14 cellular contexts compared by ENCODE assay signal in the genomic region with DNA sequence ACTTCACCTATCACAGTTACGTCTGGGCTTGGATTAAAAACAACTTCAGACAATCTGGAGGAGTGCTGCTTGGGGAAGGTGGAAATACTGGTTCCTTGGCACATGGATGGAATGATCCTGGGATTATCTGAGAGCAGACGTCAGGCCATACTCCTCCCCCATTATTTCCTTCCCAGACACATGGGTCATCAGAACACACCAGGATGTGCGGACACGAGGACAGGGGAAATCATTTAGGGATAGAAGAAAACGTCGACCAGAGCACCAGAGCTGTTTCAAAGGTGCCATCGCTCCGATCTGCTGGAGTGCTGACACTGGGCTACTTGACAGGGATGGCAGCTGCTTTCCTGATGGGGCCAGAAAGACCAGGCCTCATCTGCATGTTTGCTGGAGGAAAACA. TPM values are rescaled to one million over a fixed set of nuclear protein-coding genes. Genes with fewer than 3 reads are reported as not detected.
DNase-seq lines count a peak whose midpoint lies in the region; ATAC-seq and TF ChIP-seq lines count a peak whose summit lies in the region.
"Had no signal": no experiment of that assay in that cellular context is flagged by ENCODE, and none has a peak within 500 bp of the region (broad histone marks: within the 10 kb centered on the region; RNA-seq: fewer than 3 reads in every experiment).

No MANE protein-coding gene starts in this region.

- H3K4me2 ChIP-seq in MM.1S (ENCODE audit: low read depth, low read length) = no peak overlapping the region

- TF ChIP-seq POLR2A in ovary (IDR thresholded peaks at IDR 0.05) = no peak

- TF ChIP-seq CTCF in C4-2B (conservative IDR thresholded peaks at IDR 0.05) (no peak), ovary (IDR thresholded peaks at IDR 0.05) (no peak), MM.1S (IDR thresholded peaks at IDR 0.05; ENCODE audit: low read length) (no peak)

- peak overlapping the region; percentile 6; the same call in 1 of the 2 replicates for H3K27ac ChIP-seq in C4-2B
- H3K27ac ChIP-seq in ovary = peak overlapping the region; percentile 4 to 38
- H3K27ac ChIP-seq in substantia nigra (ENCODE audit: low read depth, low read length, poor library complexity, severe bottlenecking) = no peak overlapping the region
- H3K27ac ChIP-seq in MM.1S (ENCODE audit: low read length) = no peak overlapping the region

- H2AFZ ChIP-seq in MM.1S (ENCODE audit: low read length) = no peak overlapping the region

- WGBS in ovary, 3 donors = 47 to 50% (median 48%) methylated on average over 8 of the region's 8 CpGs

- no peaks in the 10 kb centered on the region for H3K9me3 Mint-ChIP-seq in effector memory CD8-positive, alpha-beta T cell
- H3K9me3 Mint-ChIP-seq: dendritic cell treated with granulocyte-macrophage colony-stimulating factor and Interleukin-4, amounts not matched to agents 40 ng/mL and 50 ng/mL, for 4 days had no signal

- no peaks in the 10 kb centered on the region for H3K9me3 ChIP-seq in ovary
- no peaks in the 10 kb centered on the region for H3K9me3 ChIP-seq in MM.1S (replicated peaks; ENCODE audit: insufficient read depth, low read length)

- no peak overlapping the region for H3K9ac ChIP-seq in MM.1S (ENCODE audit: low read length)

- ATAC-seq in effector memory CD8-positive, alpha-beta T cell (replicated peaks) = no peak

- in situ Hi-C loops in ACHN (cut with HindIII; ENCODE audit: low pct_ligation_motif_present, low pct_unique_long_range_greater_than_20kb, low sequenced_read_pairs) = no loop called here

- H3K4me1 Mint-ChIP-seq in effector memory CD8-positive, alpha-beta T cell (ENCODE audit: low read depth in 2 of 2) = peaks cover 0 to 4% of the 10 kb centered on the region in 2 donors

- H3K4me3 ChIP-seq in ovary (no peak overlapping the region), MM.1S (ENCODE audit: low read length) (no peak overlapping the region)

- peaks cover 34% of the 10 kb centered on the region for H3K36me3 Mint-ChIP-seq in effector memory CD8-positive, alpha-beta T cell (ENCODE audit: insufficient read depth)

- H3K79me2 ChIP-seq in MM.1S (ENCODE audit: low read length) = no peaks in the 10 kb centered on the region

- no peak overlapping the region for H3K4me3 Mint-ChIP-seq in effector memory CD8-positive, alpha-beta T cell
- H3K4me3 Mint-ChIP-seq: dendritic cell treated with granulocyte-macrophage colony-stimulating factor and Interleukin-4, amounts not matched to agents 40 ng/mL and 50 ng/mL, for 4 days had no signal

- no peaks in the 10 kb centered on the region for H3K9me2 ChIP-seq in MM.1S (replicated peaks; ENCODE audit: insufficient read depth, low read length)

- TF ChIP-seq EP300 in ovary (IDR thresholded peaks at IDR 0.05) = no peak

- H4K20me1 ChIP-seq in MM.1S (ENCODE audit: insufficient read depth, low read length) = no peaks in the 10 kb centered on the region

- H3K27ac Mint-ChIP-seq in effector memory CD8-positive, alpha-beta T cell = peak overlapping the region; percentile 16 to 75
- H3K27ac Mint-ChIP-seq: dendritic cell treated with granulocyte-macrophage colony-stimulating factor and Interleukin-4, amounts not matched to agents 40 ng/mL and 50 ng/mL, for 4 days had no signal

- DNase-seq in NCI-H524 treated with DMSO at 0.1 percent for 48 hours (lab: John Stamatoyannopoulos, UW) (peak; percentile 5), ovary (no peak), 8988T (no peak), ACHN (no peak), substantia nigra (lab: John Stamatoyannopoulos, UW) (no peak), MM.1S (no peak)
- no peak for DNase-seq in effector memory CD8-positive, alpha-beta T cell
- DNase-seq: activated CD4-positive, CD25-positive, alpha-beta regulatory T cell treated with anti-CD3 and anti-CD28 coated beads, Interleukin-2, amount 50 U/mL, for 72 hours; activated gamma-delta T cell treated with Interleukin-2 at 50 U/mL for 16 hours; NCI-H1436 treated with DMSO at 0.1 percent for 48 hours; NK-92 treated with Interleukin-12 subunit alpha and Interleukin-12 subunit beta, amount 100 ng/mL, for 24 hours had no signal

- H3K36me3 ChIP-seq in ovary (no peaks in the 10 kb centered on the region), MM.1S (replicated peaks; ENCODE audit: insufficient read depth, low read length) (no peaks in the 10 kb centered on the region)

- H3F3A ChIP-seq in MM.1S (ENCODE audit: insufficient read depth, low read length) = no peaks in the 10 kb centered on the region

- intact Hi-C loops in ovary (cut with DNase I) = no loop called here

- H3K4me1 ChIP-seq in ovary (ENCODE audit: insufficient read depth) = peaks cover 22% of the 10 kb centered on the region
- no peaks in the 10 kb centered on the region for H3K4me1 ChIP-seq in MM.1S (ENCODE audit: low read length)

- no peaks in the 10 kb centered on the region for H3K27me3 Mint-ChIP-seq in effector memory CD8-positive, alpha-beta T cell
- H3K27me3 Mint-ChIP-seq: dendritic cell treated with granulocyte-macrophage colony-stimulating factor and Interleukin-4, amounts not matched to agents 40 ng/mL and 50 ng/mL, for 4 days had no signal

- H3K27me3 ChIP-seq in ovary (no peaks in the 10 kb centered on the region), MM.1S (replicated peaks; ENCODE audit: insufficient read depth, low read length) (no peaks in the 10 kb centered on the region)

RNA-seq across cellular contexts. Expression of gene ANGPTL7, which starts 31.8 kb away (rescaled TPM):
- 1 to 10 TPM in 3 of 7 donors, under 1 TPM in 2, not detected in 2; 0.30 to 4.8 (median 1.4) TPM for total RNA-seq in ovary
- 1 to 10 TPM in 1 of 2 donors, under 1 TPM in 1; 0.08 to 4.1 TPM for polyA plus RNA-seq in ovary
- polyA plus RNA-seq: neural cell had no signal

RNA-seq across cellular contexts. Expression of gene EXOSC10, which starts 57.7 kb away (rescaled TPM):
- total RNA-seq in ovary = 10 to 100 TPM; 36.1 to 56.6 (median 48.6) TPM
- polyA plus RNA-seq in ovary = 10 to 100 TPM; 42.4 to 60.5 TPM

Comparison
In these comparisons a context has a peak if more than half of its experiments do, and no peak if none do; other contexts are left out.
1. H3K27ac ChIP-seq: peak in C4-2B (single experiment) and ovary (2 of 2); none in substantia nigra (single experiment) and MM.1S (single experiment).